ENCODE assay signal across 22 cellular contexts in the genomic region with DNA sequence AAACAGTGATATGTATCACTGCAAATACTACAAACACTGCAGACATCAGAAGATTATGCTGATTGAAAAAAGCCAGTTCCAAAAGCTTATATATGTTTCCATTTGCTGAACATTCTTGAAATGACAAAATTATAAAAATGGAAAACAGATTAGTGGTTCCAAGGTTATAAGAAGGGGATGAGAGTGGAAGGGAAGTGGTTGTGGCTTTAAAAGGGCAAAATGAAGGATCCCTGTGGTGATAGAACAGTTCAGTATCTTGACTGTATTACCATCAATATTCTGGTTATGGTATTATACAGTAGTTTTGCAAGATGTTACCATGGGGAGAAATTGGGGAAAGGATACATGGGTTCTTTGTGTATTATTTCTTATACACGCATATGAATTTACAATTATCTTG.
"Had no signal": no experiment of that assay in that cellular context is flagged by ENCODE, and none has a peak within 500 bp of the region (broad histone marks: within the 10 kb centered on the region; RNA-seq: fewer than 3 reads in every experiment).

No MANE protein-coding gene starts in this region.

- DNase-seq: IMR-90, Kasumi-1, MM.1S, NCI-H1092 treated with DMSO at 0.1 percent for 48 hours, NCI-H1436, NCI-H187, NCI-H2029, NCI-H2081 treated with DMSO at 0.1 percent for 48 hours, NCI-H2171, NCI-H226, NCI-H446, NCI-H510A, NCI-H524 treated with DMSO at 0.1 percent for 48 hours, NCI-H69, NCI-H774, PC-3, SHP77, SJCRH30 had no signal

- ATAC-seq: HepG2, K562, Panc1, PC-3, SK-N-SH treated with all-trans-retinoic acid at 6 μM for 48 hours had no signal
